1 cellular context compared by ENCODE assay signal in the genomic region with DNA sequence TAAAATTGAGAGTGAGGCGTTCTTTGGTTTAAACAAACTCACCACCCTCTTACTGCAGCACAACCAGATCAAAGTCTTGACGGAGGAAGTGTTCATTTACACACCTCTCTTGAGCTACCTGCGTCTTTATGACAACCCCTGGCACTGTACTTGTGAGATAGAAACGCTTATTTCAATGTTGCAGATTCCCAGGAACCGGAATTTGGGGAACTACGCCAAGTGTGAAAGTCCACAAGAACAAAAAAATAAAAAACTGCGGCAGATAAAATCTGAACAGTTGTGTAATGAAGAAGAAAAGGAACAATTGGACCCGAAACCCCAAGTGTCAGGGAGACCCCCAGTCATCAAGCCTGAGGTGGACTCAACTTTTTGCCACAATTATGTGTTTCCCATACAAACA.
TF ChIP-seq lines count a peak whose summit lies in the region.

No MANE protein-coding gene starts in this region.

TF ChIP-seq in HepG2, 621 proteins besides CTCF, POLR2A, EP300 and RAD21 (continued from another document):
- TF ChIP-seq ZNF713 (CRISPR knock-in tag; IDR thresholded peaks at IDR 0.05), result no peak
- TF ChIP-seq, protein P1, sequence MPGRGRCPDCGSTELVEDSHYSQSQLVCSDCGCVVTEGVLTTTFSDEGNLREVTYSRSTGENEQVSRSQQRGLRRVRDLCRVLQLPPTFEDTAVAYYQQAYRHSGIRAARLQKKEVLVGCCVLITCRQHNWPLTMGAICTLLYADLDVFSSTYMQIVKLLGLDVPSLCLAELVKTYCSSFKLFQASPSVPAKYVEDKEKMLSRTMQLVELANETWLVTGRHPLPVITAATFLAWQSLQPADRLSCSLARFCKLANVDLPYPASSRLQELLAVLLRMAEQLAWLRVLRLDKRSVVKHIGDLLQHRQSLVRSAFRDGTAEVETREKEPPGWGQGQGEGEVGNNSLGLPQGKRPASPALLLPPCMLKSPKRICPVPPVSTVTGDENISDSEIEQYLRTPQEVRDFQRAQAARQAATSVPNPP (CRISPR knock-in tag; IDR thresholded peaks at IDR 0.05), result no peak
- no peak for TF ChIP-seq HOXD1 (CRISPR knock-in tag; IDR thresholded peaks at IDR 0.05)
- TF ChIP-seq BCL6 (CRISPR knock-in tag; IDR thresholded peaks at IDR 0.05), result no peak
- TF ChIP-seq ASH2L (IDR thresholded peaks at IDR 0.05; ENCODE audit: insufficient read length, low read depth, low read length), result no peak
- no peak for TF ChIP-seq YEATS2 (CRISPR knock-in tag; IDR thresholded peaks at IDR 0.05; ENCODE audit: borderline replicate concordance)
- TF ChIP-seq, protein P2, sequence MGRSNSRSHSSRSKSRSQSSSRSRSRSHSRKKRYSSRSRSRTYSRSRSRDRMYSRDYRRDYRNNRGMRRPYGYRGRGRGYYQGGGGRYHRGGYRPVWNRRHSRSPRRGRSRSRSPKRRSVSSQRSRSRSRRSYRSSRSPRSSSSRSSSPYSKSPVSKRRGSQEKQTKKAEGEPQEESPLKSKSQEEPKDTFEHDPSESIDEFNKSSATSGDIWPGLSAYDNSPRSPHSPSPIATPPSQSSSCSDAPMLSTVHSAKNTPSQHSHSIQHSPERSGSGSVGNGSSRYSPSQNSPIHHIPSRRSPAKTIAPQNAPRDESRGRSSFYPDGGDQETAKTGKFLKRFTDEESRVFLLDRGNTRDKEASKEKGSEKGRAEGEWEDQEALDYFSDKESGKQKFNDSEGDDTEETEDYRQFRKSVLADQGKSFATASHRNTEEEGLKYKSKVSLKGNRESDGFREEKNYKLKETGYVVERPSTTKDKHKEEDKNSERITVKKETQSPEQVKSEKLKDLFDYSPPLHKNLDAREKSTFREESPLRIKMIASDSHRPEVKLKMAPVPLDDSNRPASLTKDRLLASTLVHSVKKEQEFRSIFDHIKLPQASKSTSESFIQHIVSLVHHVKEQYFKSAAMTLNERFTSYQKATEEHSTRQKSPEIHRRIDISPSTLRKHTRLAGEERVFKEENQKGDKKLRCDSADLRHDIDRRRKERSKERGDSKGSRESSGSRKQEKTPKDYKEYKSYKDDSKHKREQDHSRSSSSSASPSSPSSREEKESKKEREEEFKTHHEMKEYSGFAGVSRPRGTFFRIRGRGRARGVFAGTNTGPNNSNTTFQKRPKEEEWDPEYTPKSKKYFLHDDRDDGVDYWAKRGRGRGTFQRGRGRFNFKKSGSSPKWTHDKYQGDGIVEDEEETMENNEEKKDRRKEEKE (IDR thresholded peaks at IDR 0.05), result no peak
- no peak for TF ChIP-seq NAIF1 (CRISPR knock-in tag; IDR thresholded peaks at IDR 0.05; ENCODE audit: borderline replicate concordance)
- no peak for TF ChIP-seq ZNF460 (CRISPR knock-in tag; IDR thresholded peaks at IDR 0.05; ENCODE audit: borderline replicate concordance)
- TF ChIP-seq TBP (CRISPR knock-in tag; IDR thresholded peaks at IDR 0.05), result no peak
- TF ChIP-seq ARNT2 (CRISPR knock-in tag; IDR thresholded peaks at IDR 0.05; ENCODE audit: low read depth), result no peak
- TF ChIP-seq GABPB1 (CRISPR knock-in tag; IDR thresholded peaks at IDR 0.05), result no peak
